Comparison of ENCODE assay signal across 8 cellular contexts in genomic region chr18:48820483-48821250, GRCh38.
DNase-seq lines count a peak whose midpoint lies in the region; ATAC-seq and TF ChIP-seq lines count a peak whose summit lies in the region.
"Had no signal": no experiment of that assay in that cellular context is flagged by ENCODE, and none has a peak within 500 bp of the region (broad histone marks: within the 10 kb centered on the region; RNA-seq: fewer than 3 reads in every experiment).

No MANE protein-coding gene starts in this region.

- TF ChIP-seq POLR2A in sigmoid colon (IDR thresholded peaks at IDR 0.05) = no peak

- peaks cover 0 to 50% (median 16%) of the 10 kb centered on the region in 4 donors for H3K36me3 ChIP-seq in sigmoid colon

- TF ChIP-seq CTCF in sigmoid colon (IDR thresholded peaks at IDR 0.05) = no peak

- ATAC-seq in HG02885 (IDR thresholded peaks at IDR 0.05; ENCODE audit: poor library complexity, unreplicated experiment) = peak; percentile 93

- H3K27ac ChIP-seq in sigmoid colon = no peak overlapping the region
- H3K27ac ChIP-seq: vagina had no signal

- DNase-seq in GM19238 (ENCODE audit: insufficient read length, low spot score) = peak; percentile 84
- peak; percentile 6 for DNase-seq in activated CD8-positive, alpha-beta memory T cell treated with anti-CD3 and anti-CD28 coated beads, Interleukin-2, amount 50 U/mL, for 4 hours
- DNase-seq in sigmoid colon = peak; percentile 47
- DNase-seq in HPDE6-E6E7 (ENCODE audit: extremely low spot score) = no peak
- DNase-seq in GM03348 (ENCODE audit: low spot score) = no peak
- no peak for DNase-seq in activated CD4-positive, alpha-beta T cell treated with anti-CD3 and anti-CD28 coated beads for 1 hour

- no peaks in the 10 kb centered on the region for H3K9me3 ChIP-seq in sigmoid colon
- H3K9me3 ChIP-seq: vagina had no signal

- peaks cover 0 to 10% (median 0%) of the 10 kb centered on the region in 4 donors for H3K4me1 ChIP-seq in sigmoid colon

- intact Hi-C loops in sigmoid colon (cut with DNase I) = no loop called here

- TF ChIP-seq EP300 in sigmoid colon (IDR thresholded peaks at IDR 0.05) = no peak

- no peak overlapping the region for H3K4me3 ChIP-seq in sigmoid colon
- H3K4me3 ChIP-seq: vagina had no signal

- H3K27me3 ChIP-seq in sigmoid colon = no peaks in the 10 kb centered on the region
- H3K27me3 ChIP-seq: vagina had no signal

- WGBS in sigmoid colon, 2 donors = 82 to 94% methylated on average over 11 of the region's 11 CpGs

Comparison
In these comparisons a context has a peak if more than half of its experiments do, and no peak if none do; other contexts are left out.
1. DNase-seq: peak in GM19238 (single experiment), activated CD8-positive, alpha-beta memory T cell treated with anti-CD3 and anti-CD28 coated beads, Interleukin-2, amount 50 U/mL, for 4 hours (single experiment) and sigmoid colon (single experiment); none in HPDE6-E6E7 (single experiment), GM03348 (single experiment) and activated CD4-positive, alpha-beta T cell treated with anti-CD3 and anti-CD28 coated beads for 1 hour (single experiment).